Comparison of ENCODE assay signal across 15 cellular contexts in genomic region chr3:51698209-51698608, GRCh38.
"Had no signal": no experiment of that assay in that cellular context is flagged by ENCODE, and none has a peak within 500 bp of the region (broad histone marks: within the 10 kb centered on the region; RNA-seq: fewer than 3 reads in every experiment).

No MANE protein-coding gene starts in this region.

- H3K27me3 Mint-ChIP-seq: memory B cell had no signal

- H3K4me3 ChIP-seq: esophagus muscularis mucosa, gastroesophageal sphincter, heart right ventricle, right lobe of liver, thyroid gland had no signal

- H3K4me1 ChIP-seq: esophagus muscularis mucosa, gastroesophageal sphincter, parathyroid adenoma, right lobe of liver, thyroid gland had no signal

- H3K4me3 Mint-ChIP-seq: memory B cell had no signal

- DNase-seq: activated CD4-positive, alpha-beta T cell treated with anti-CD3 and anti-CD28 coated beads for 1 hour; activated naive CD4-positive, alpha-beta T cell; aorta; effector CD4-positive, alpha-beta T cell; heart right ventricle; kidney glomerular epithelial cell; right lobe of liver; stimulated activated CD8-positive, alpha-beta memory T cell treated with anti-CD3 and anti-CD28 coated beads, Interleukin-4, amount 100 ng/mL, for 48 hours; stimulated activated naive CD4-positive, alpha-beta T cell treated with Interleukin-2 at 50 U/mL for 16 hours; thyroid gland had no signal

- H3K27me3 ChIP-seq: esophagus muscularis mucosa, gastroesophageal sphincter, heart right ventricle, right lobe of liver, thyroid gland had no signal

- ATAC-seq: gastroesophageal sphincter, right lobe of liver had no signal

- H3K9me3 ChIP-seq: esophagus muscularis mucosa, gastroesophageal sphincter, heart right ventricle, right lobe of liver, thyroid gland had no signal

- H3K27ac Mint-ChIP-seq: memory B cell had no signal

- H3K27ac ChIP-seq: esophagus muscularis mucosa, gastroesophageal sphincter, heart right ventricle, parathyroid adenoma, right lobe of liver, thyroid gland, VCaP had no signal

- H3K9me3 Mint-ChIP-seq: memory B cell had no signal
